Comparison of ENCODE assay signal across 8 cellular contexts in genomic region chr13:110829486-110829885, GRCh38.
"Had no signal": no experiment of that assay in that cellular context is flagged by ENCODE, and none has a peak within 500 bp of the region (broad histone marks: within the 10 kb centered on the region; RNA-seq: fewer than 3 reads in every experiment).

No MANE protein-coding gene starts in this region.

- H3K4me1 ChIP-seq: HAP-1 had no signal

- H3K27ac Mint-ChIP-seq: GM23338, HFFc6 had no signal

- H3K9me3 Mint-ChIP-seq: H9, HFFc6 had no signal

- H3K4me3 ChIP-seq: GM23248, GM23338, HAP-1 had no signal

- H3K36me3 ChIP-seq: HAP-1 had no signal

- DNase-seq: GM23248, GOT3, H7, H9, HCEC 1CT, HFFc6 had no signal

- H3K9me3 ChIP-seq: HAP-1 had no signal

- H3K9ac ChIP-seq: GM23248 had no signal

- H3K4me3 Mint-ChIP-seq: GM23338, H9, HFFc6 had no signal

- H3K4me1 Mint-ChIP-seq: GM23338 had no signal

- H3K27ac ChIP-seq: GM23248 had no signal
